8 cellular contexts compared by ENCODE assay signal in genomic region chr11:118911880-118912741, GRCh38. TPM values are rescaled to one million over a fixed set of nuclear protein-coding genes. Genes with fewer than 3 reads are reported as not detected.
DNase-seq lines count a peak whose midpoint lies in the region; TF ChIP-seq lines count a peak whose summit lies in the region.

No MANE protein-coding gene starts in this region.

- peaks cover 85% of the 10 kb centered on the region for H3K79me2 ChIP-seq in PC-9 (ENCODE audit: low read depth)

- peaks cover 82% of the 10 kb centered on the region for H3F3A ChIP-seq in PC-9 (ENCODE audit: insufficient read depth, low read depth)

- DNase-seq in ELF-1 (ENCODE audit: low read depth, low spot score) = peak; percentile 95
- peak; percentile 96 to 100 for DNase-seq in PC-9
- DNase-seq in activated gamma-delta T cell treated with Interleukin-2 at 50 U/mL for 16 hours = peak; percentile 72
- DNase-seq in foreskin melanocyte = peak; percentile 82
- DNase-seq in ovary = peak; percentile 88 to 95 (median 90)
- peak; percentile 81 to 82 for DNase-seq in thyroid gland
- DNase-seq in COR-L47 (lab: John Stamatoyannopoulos, UW) = no peak
- no peak for DNase-seq in NCI-H146 (lab: John Stamatoyannopoulos, UW)

- POLR2A ChIA-PET in PC-9 (lab: Charles Lee; ENCODE audit: unreplicated experiment) = interaction anchor here (0.5 to 1.2 kb wide), 12 partner anchors 11 to 726 kb away, joined by 3 to 31 read pairs (median 4); partner anchors contain the start of genes BCL9L and MCAM

- H4K20me1 ChIP-seq in PC-9 (ENCODE audit: insufficient read depth) = peaks cover 4% of the 10 kb centered on the region; the same call in 1 of the 2 replicates

- H3K36me3 ChIP-seq in PC-9 (ENCODE audit: low read depth) = 0 out of 2 replicates have a peak, but pooled peaks cover 10% of the 10 kb centered on the region
- H3K36me3 ChIP-seq in ovary = no peaks in the 10 kb centered on the region
- no peaks in the 10 kb centered on the region for H3K36me3 ChIP-seq in thyroid gland

- peaks cover 90% of the 10 kb centered on the region for H3K4me1 ChIP-seq in PC-9 (replicated peaks; ENCODE audit: insufficient read depth)
- peaks cover 52% of the 10 kb centered on the region for H3K4me1 ChIP-seq in ovary (ENCODE audit: insufficient read depth)
- H3K4me1 ChIP-seq in thyroid gland = peaks cover 86 to 99% of the 10 kb centered on the region in 2 donors

- H2AFZ ChIP-seq in PC-9 = no peak overlapping the region; the same call in 1 of the 2 replicates

- no TSS peak for BruUV-seq in PC-9 (replicated peaks; lab: Mats Ljungman, UMichigan)

- no peaks in the 10 kb centered on the region for H3K9me2 ChIP-seq in PC-9 (ENCODE audit: insufficient read depth)

- TF ChIP-seq EP300 in ovary (IDR thresholded peaks at IDR 0.05) = no peak

- peak overlapping the region; percentile 98 for H3K4me2 ChIP-seq in PC-9

- peak overlapping the region; percentile 96 for H3K27ac ChIP-seq in PC-9
- peak overlapping the region; percentile 89 to 94 for H3K27ac ChIP-seq in ovary
- H3K27ac ChIP-seq in thyroid gland = peak overlapping the region; percentile 97 to 99 (median 97)

- H3K9me3 ChIP-seq in PC-9 (ENCODE audit: insufficient read depth, low read depth) (no peaks in the 10 kb centered on the region), ovary (no peaks in the 10 kb centered on the region), thyroid gland (no peaks in the 10 kb centered on the region)

- CTCF ChIA-PET in PC-9 (lab: Charles Lee) = interaction anchor here (0.6 to 1.8 kb wide), 3 partner anchors 16 to 196 kb away, joined by 6 to 7 read pairs (median 6); partner anchors contain the start of gene DDX6

- WGBS in ovary, 3 donors = 15 to 21% (median 17%) methylated on average over 23 of the region's 23 CpGs
- 30 to 33% methylated on average over 15 to 20 of the region's 23 CpGs for WGBS in thyroid gland, 2 donors

- peak; percentile 48 for TF ChIP-seq POLR2A in ovary (IDR thresholded peaks at IDR 0.05)
- peak in 1 of 2 donors; percentile 13 for TF ChIP-seq POLR2A in thyroid gland (IDR thresholded peaks at IDR 0.05)

- H3K4me3 ChIP-seq in PC-9 (peak overlapping the region; percentile 61), ovary (peak overlapping the region; percentile 49), thyroid gland (replicated peaks in 1 of 3) (peak overlapping the region in 1 of 3 donors; percentile 25)

- intact Hi-C loops in PC-9 (cut with micrococcal nuclease; ENCODE audit: unreplicated experiment) = loop anchor here (1.0 to 5.0 kb wide), 2 partner anchors 293 to 405 kb away; partner anchors contain the start of gene MCAM
- intact Hi-C loops in ovary (cut with DNase I) = no loop called here
- intact Hi-C loops in thyroid gland (cut with DNase I) = no loop called here

- TF ChIP-seq CTCF in PC-9 (conservative IDR thresholded peaks at IDR 0.05) (no peak), ovary (IDR thresholded peaks at IDR 0.05) (no peak), thyroid gland (IDR thresholded peaks at IDR 0.05) (no peak)

- H3K27me3 ChIP-seq in PC-9 (ENCODE audit: insufficient read depth, low read depth) = no peaks in the 10 kb centered on the region
- no peaks in the 10 kb centered on the region for H3K27me3 ChIP-seq in ovary
- H3K27me3 ChIP-seq in thyroid gland = no peaks in the 10 kb centered on the region

RNA-seq across cellular contexts. Expression of gene BCL9L, which starts 13.6 kb away (rescaled TPM):
- total RNA-seq in PC-9 (2021) (75.9 and 108 TPM in 2 replicates), ovary (100 to 1,000 TPM in 1 of 7 donors, 10 to 100 TPM in 6; 12.9 to 145 (median 79.9) TPM), thyroid gland (10 to 100 TPM; 13.2 to 26.2 (median 19.4) TPM)
- polyA plus RNA-seq in ovary = 10 to 100 TPM in 1 of 2 donors, 1 to 10 TPM in 1; 5.5 to 31.2 TPM

RNA-seq across cellular contexts. Expression of gene CXCR5, which starts 28.4 kb away (rescaled TPM):
- total RNA-seq in PC-9 (2021) (not detected in 2 replicates), ovary (under 1 TPM in 1 of 7 donors, not detected in 6; 0.05 TPM), thyroid gland (not detected)
- under 1 TPM in 1 of 2 donors, not detected in 1; 0.17 TPM for polyA plus RNA-seq in ovary

RNA-seq across cellular contexts. Expression of gene UPK2, which starts 44.0 kb away (rescaled TPM):
- total RNA-seq in PC-9 (2021) = 17.1 and 23.2 TPM in 2 replicates
- not detected for total RNA-seq in ovary
- under 1 TPM in 1 of 2 donors, not detected in 1; 0.13 TPM for polyA plus RNA-seq in ovary
- total RNA-seq in thyroid gland = not detected

RNA-seq across cellular contexts. Expression of gene FOXR1, which starts 59.5 kb away (rescaled TPM):
- total RNA-seq in PC-9 (2021) = not detected in 2 replicates
- not detected for total RNA-seq in ovary
- 1 to 10 TPM in 1 of 2 donors, not detected in 1; 1.7 TPM for polyA plus RNA-seq in ovary
- not detected for total RNA-seq in thyroid gland

Comparison
In these comparisons a context has a peak if more than half of its experiments do, and no peak if none do; other contexts are left out.
1. DNase-seq: peak in ELF-1 (single experiment), PC-9 (2 of 2), activated gamma-delta T cell treated with Interleukin-2 at 50 U/mL for 16 hours (single experiment), foreskin melanocyte (single experiment), ovary (5 of 5) and thyroid gland (2 of 2); none in COR-L47 (single experiment) and NCI-H146 (single experiment).
2. RNA of gene UPK2, which starts 44.0 kb away (total RNA-seq): 17.1 to 23.2 TPM in PC-9; not detected in ovary and not detected in thyroid gland; every median in the first group is over 10 times any median in the second.
3. Peak in every context shown above with its lines, with median percentiles within 50 percentile points of each other: H3K27ac ChIP-seq.